8 cellular contexts compared by ENCODE assay signal in genomic region chr13:75489502-75490263, GRCh38. TPM values are rescaled to one million over a fixed set of nuclear protein-coding genes. Genes with fewer than 3 reads are reported as not detected.
DNase-seq lines count a peak whose midpoint lies in the region; ATAC-seq, FAIRE-seq and TF ChIP-seq lines count a peak whose summit lies in the region.

No MANE protein-coding gene starts in this region.

- no peaks in the 10 kb centered on the region for H3K36me3 ChIP-seq in testis (ENCODE audit: low read depth, missing control alignments)
- H3K36me3 ChIP-seq in Caco-2 (ENCODE audit: control insufficient read depth, insufficient read depth, low read length): no peaks in the 10 kb centered on the region

- H3K9me3 Mint-ChIP-seq in Caco-2 (ENCODE audit: unreplicated experiment): no peaks in the 10 kb centered on the region

- no peak for TF ChIP-seq CTCF in cardiac fibroblast (IDR thresholded peaks at IDR 0.05; ENCODE audit: low read depth, low read length)
- TF ChIP-seq CTCF in testis (IDR thresholded peaks at IDR 0.05): no peak
- no peak for TF ChIP-seq CTCF in Caco-2 (IDR thresholded peaks at IDR 0.05; ENCODE audit: insufficient read depth in 1 of 2, low read depth in 1 of 2, low read length in 1 of 2, severe bottlenecking in 1 of 2, unreplicated experiment in 1 of 2)

- intact Hi-C loops in testis (cut with DNase I; ENCODE audit: low total_unique reads) (no loop called here), Caco-2 (cut with micrococcal nuclease; ENCODE audit: unreplicated experiment) (no loop called here)

- no peak overlapping the region for H3K27ac Mint-ChIP-seq in Caco-2 (ENCODE audit: unreplicated experiment)

- POLR2A ChIA-PET in Caco-2 (lab: Charles Lee): no interaction called here

- no peaks in the 10 kb centered on the region for H3K9me3 ChIP-seq in testis
- no peaks in the 10 kb centered on the region for H3K9me3 ChIP-seq in Caco-2

- H3K4me3 ChIP-seq in cardiac fibroblast (replicated peaks in 1 of 2; ENCODE audit: low read depth in 2 of 2, low read length in 2 of 2): no peak overlapping the region
- H3K4me3 ChIP-seq in testis: no peak overlapping the region
- H3K4me3 ChIP-seq in Caco-2 (ENCODE audit: low read depth, low read length): no peak overlapping the region

- DNase-seq in GF-D8 (lab: John Stamatoyannopoulos, UW) (peak; percentile 29), cardiac fibroblast (ENCODE audit: low read depth in 2 of 2) (peak; percentile 80 to 81), testis (peak; percentile 36), islet precursor cell (no peak), Caco-2 (no peak), HTR-8/SVneo (ENCODE audit: insufficient read length, low spot score) (no peak)

- CTCF ChIA-PET in Caco-2 (lab: Charles Lee): no interaction called here

- H3K4me1 Mint-ChIP-seq in Caco-2 (ENCODE audit: low read depth, unreplicated experiment): peaks cover 6% of the 10 kb centered on the region

- FAIRE-seq in HTR-8/SVneo (lab: Jason Lieb, UNC): no peak

- ATAC-seq in GM21367 (IDR thresholded peaks at IDR 0.05; ENCODE audit: unreplicated experiment) (peak; percentile 88), HG03460 (IDR thresholded peaks at IDR 0.05; ENCODE audit: unreplicated experiment) (peak; percentile 85)

- H3K4me1 ChIP-seq in testis (no peaks in the 10 kb centered on the region), Caco-2 (peaks cover 7% of the 10 kb centered on the region; the same call in 1 of the 2 replicates)

- 69 to 76% methylated on average over 10 of the region's 10 CpGs for WGBS in testis, 2 donors

- no peak overlapping the region for H3K4me3 Mint-ChIP-seq in Caco-2 (ENCODE audit: unreplicated experiment)

- H3K36me3 Mint-ChIP-seq in Caco-2 (ENCODE audit: insufficient read depth, unreplicated experiment): no peaks in the 10 kb centered on the region

- BruUV-seq in Caco-2 (replicated peaks; lab: Mats Ljungman, UMichigan): no TSS peak

- H3K27me3 ChIP-seq in testis (no peaks in the 10 kb centered on the region), Caco-2 (replicated peaks; ENCODE audit: control insufficient read depth, insufficient read depth, low read length) (no peaks in the 10 kb centered on the region)

- no peak for TF ChIP-seq POLR2A in testis (IDR thresholded peaks at IDR 0.05)

- no peaks in the 10 kb centered on the region for H3K27me3 Mint-ChIP-seq in Caco-2 (ENCODE audit: insufficient read depth, unreplicated experiment)

- no peak overlapping the region for H3K27ac ChIP-seq in testis

RNA-seq across cellular contexts. Expression of gene TBC1D4, which starts 7.7 kb away (rescaled TPM):
- 10 to 100 TPM; 20.4 to 23.5 TPM for total RNA-seq in testis
- polyA plus RNA-seq in testis (ENCODE audit: insufficient read depth, low read depth, low replicate concordance): 12.7 TPM
- 177 and 194 TPM in 2 replicates for total RNA-seq in Caco-2 (2022)

RNA-seq across cellular contexts. Expression of gene COMMD6, which starts 48.0 kb away (rescaled TPM):
- total RNA-seq in testis (10 to 100 TPM; 51.3 to 60.4 TPM), Caco-2 (2022) (101 and 104 TPM in 2 replicates)
- polyA plus RNA-seq in testis (ENCODE audit: insufficient read depth, low read depth, low replicate concordance): 166 TPM

RNA-seq across cellular contexts. Expression of gene UCHL3, which starts 59.9 kb away (rescaled TPM):
- total RNA-seq in testis (10 to 100 TPM; 31.1 to 49.1 TPM), Caco-2 (2022) (113 and 122 TPM in 2 replicates)
- polyA plus RNA-seq in testis (ENCODE audit: insufficient read depth, low read depth, low replicate concordance): 100 TPM

Comparison
In these comparisons a context has a peak if more than half of its experiments do, and no peak if none do; other contexts are left out.
1. DNase-seq: peak in GF-D8 (single experiment), cardiac fibroblast (2 of 2) and testis (single experiment); none in islet precursor cell (single experiment), Caco-2 (0 of 2) and HTR-8/SVneo (single experiment).